ENCODE assay signal across 21 cellular contexts in the genomic region with DNA sequence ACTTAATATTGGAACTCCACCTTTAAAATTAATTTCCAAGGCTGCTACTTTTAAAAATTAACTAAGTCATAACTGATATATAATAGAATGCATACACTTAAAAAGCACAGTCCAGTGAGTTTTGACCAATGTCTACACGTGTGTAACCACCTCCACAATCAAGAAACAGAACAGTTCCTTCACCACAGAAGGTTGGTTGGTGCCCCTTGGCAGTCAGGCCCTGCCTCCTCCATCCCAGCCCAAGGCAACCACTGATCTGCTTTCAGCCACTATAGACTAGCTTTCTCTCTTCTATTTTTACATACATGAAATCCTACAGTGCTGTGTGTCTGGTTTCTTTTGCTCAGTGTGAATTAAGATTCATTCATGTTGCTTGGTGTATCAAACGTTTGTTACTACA.
"Had no signal": no experiment of that assay in that cellular context is flagged by ENCODE, and none has a peak within 500 bp of the region (broad histone marks: within the 10 kb centered on the region; RNA-seq: fewer than 3 reads in every experiment).

No MANE protein-coding gene starts in this region.

- H3K27me3 Mint-ChIP-seq: natural killer cell treated with Interleukin-12 subunit alpha and Interleukin-12 subunit beta and Interleukin-15 and Interleukin-18, amount 100 ng/mL, for 72 hours had no signal

- DNase-seq: cortex of kidney; dorsolateral prefrontal cortex; effector CD8-positive, alpha-beta T cell; foreskin melanocyte; left colon; left ventricle myocardium superior; mesenchymal stem cell; midbrain; nucleus accumbens; ovary; small intestine; stimulated activated CD4-positive, alpha-beta T cell treated with anti-CD3 and anti-CD28 coated beads, Interleukin-12 subunit alpha, Interleukin-12 subunit beta, amount 100 ng/mL, for 4 hours; stomach; substantia nigra; transverse colon had no signal

- H3K9ac ChIP-seq: neural progenitor cell had no signal

- H3K27me3 ChIP-seq: dorsolateral prefrontal cortex, hepatocyte, neural progenitor cell, ovary, right atrium auricular region, stomach, transverse colon had no signal

- H2AFZ ChIP-seq: hepatocyte, neural progenitor cell had no signal

- H3K4me3 ChIP-seq: dorsolateral prefrontal cortex, hepatocyte, lung, neural progenitor cell, ovary, right atrium auricular region, stomach, thoracic aorta, transverse colon had no signal

- ATAC-seq: left colon; left ventricle myocardium superior; natural killer cell treated with Interleukin-12 subunit alpha and Interleukin-12 subunit beta and Interleukin-15 and Interleukin-18, amount 100 ng/mL, for 72 hours had no signal

- H3K27ac ChIP-seq: dorsolateral prefrontal cortex, hepatocyte, neural progenitor cell, ovary, right atrium auricular region, stomach, thoracic aorta, transverse colon had no signal

- H3K4me3 Mint-ChIP-seq: natural killer cell treated with Interleukin-12 subunit alpha and Interleukin-12 subunit beta and Interleukin-15 and Interleukin-18, amount 100 ng/mL, for 72 hours; neural progenitor cell had no signal

- FAIRE-seq: small intestine had no signal

- H3K9me3 Mint-ChIP-seq: natural killer cell treated with Interleukin-12 subunit alpha and Interleukin-12 subunit beta and Interleukin-15 and Interleukin-18, amount 100 ng/mL, for 72 hours had no signal

- H3K9me3 ChIP-seq: ovary, thoracic aorta had no signal

- H3K79me2 ChIP-seq: hepatocyte had no signal

- H3K4me2 ChIP-seq: hepatocyte, neural progenitor cell had no signal

- H3K27ac Mint-ChIP-seq: natural killer cell treated with Interleukin-12 subunit alpha and Interleukin-12 subunit beta and Interleukin-15 and Interleukin-18, amount 100 ng/mL, for 72 hours; neural progenitor cell had no signal

- H3K36me3 ChIP-seq: ovary, right atrium auricular region, stomach, thoracic aorta had no signal
